22 cellular contexts compared by ENCODE assay signal in genomic region chr19:4902796-4903195, GRCh38.
"Had no signal": no experiment of that assay in that cellular context is flagged by ENCODE, and none has a peak within 500 bp of the region (broad histone marks: within the 10 kb centered on the region; RNA-seq: fewer than 3 reads in every experiment).

ARRDC5 (minus strand) TSS chr19:4902896; CDS start chr19:4902825, 71 bp downstream.

- H3K4me3 ChIP-seq: colonic mucosa, lung, ovary, SK-N-MC, spleen, tibial artery had no signal

- ATAC-seq: activated T-cell treated with anti-CD3 and anti-CD28 coated beads, Interleukin-2, amount 50 U/mL, for 72 hours; left lobe of liver; stimulated activated naive B cell treated with anti-CD40 and anti-IgM and Interleukin-4, amounts not matched to agents 10 μg/mL and 1 μg/mL and 100 μg/mL, for 72 hours had no signal

- H3K4me3 Mint-ChIP-seq: activated B cell treated with CpG ODN at 0.5 μM for 24 hours; activated CD4-positive, alpha-beta T cell treated with anti-CD3 and anti-CD28 coated beads, Interleukin-2, amount 10 ng/mL, durations not matched to agents 24 days and 14 days; activated T-cell treated with anti-CD3 and anti-CD28 coated beads, Interleukin-2, amount 50 U/mL, for 72 hours; central memory CD8-positive, alpha-beta T cell; neural crest cell; stimulated activated naive B cell treated with anti-CD40 and anti-IgM and Interleukin-4, amounts not matched to agents 10 μg/mL and 1 μg/mL and 100 μg/mL, for 72 hours had no signal

- H3K9me3 Mint-ChIP-seq: activated B cell treated with CpG ODN at 0.5 μM for 24 hours; activated CD4-positive, alpha-beta T cell treated with anti-CD3 and anti-CD28 coated beads, Interleukin-2, amount 10 ng/mL, durations not matched to agents 24 days and 14 days; activated T-cell treated with anti-CD3 and anti-CD28 coated beads, Interleukin-2, amount 50 U/mL, for 72 hours; central memory CD8-positive, alpha-beta T cell; neural crest cell; stimulated activated naive B cell treated with anti-CD40 and anti-IgM and Interleukin-4, amounts not matched to agents 10 μg/mL and 1 μg/mL and 100 μg/mL, for 72 hours had no signal

- H3K36me3 ChIP-seq: colonic mucosa, ovary, tibial artery had no signal

- H3K9me3 ChIP-seq: colonic mucosa, ovary, spleen, tibial artery had no signal

- H3K27ac Mint-ChIP-seq: activated B cell treated with CpG ODN at 0.5 μM for 24 hours; activated CD4-positive, alpha-beta T cell treated with anti-CD3 and anti-CD28 coated beads, Interleukin-2, amount 10 ng/mL, durations not matched to agents 24 days and 14 days; activated T-cell treated with anti-CD3 and anti-CD28 coated beads, Interleukin-2, amount 50 U/mL, for 72 hours; stimulated activated naive B cell treated with anti-CD40 and anti-IgM and Interleukin-4, amounts not matched to agents 10 μg/mL and 1 μg/mL and 100 μg/mL, for 72 hours had no signal

- H3K4me1 Mint-ChIP-seq: activated B cell treated with CpG ODN at 0.5 μM for 24 hours; activated CD4-positive, alpha-beta T cell treated with anti-CD3 and anti-CD28 coated beads, Interleukin-2, amount 10 ng/mL, durations not matched to agents 24 days and 14 days; neural crest cell had no signal

- DNase-seq: activated B cell treated with CpG ODN at 0.5 μM for 24 hours; activated CD4-positive, alpha-beta T cell treated with anti-CD3 and anti-CD28 coated beads, Interleukin-2, amount 10 ng/mL, durations not matched to agents 24 days and 14 days; activated CD8-positive, alpha-beta memory T cell treated with anti-CD3 and anti-CD28 coated beads, Interleukin-2, amount 50 U/mL, for 4 hours; activated gamma-delta T cell; activated T-cell treated with anti-CD3 and anti-CD28 coated beads, Interleukin-2, amount 50 U/mL, for 72 hours; anterior cingulate cortex; colonic mucosa; erythroblast; head of caudate nucleus; kidney; midbrain; ovary; spleen; stimulated activated CD4-positive, alpha-beta T cell treated with anti-CD3 and anti-CD28 coated beads, Interleukin-4, amount 100 ng/mL, for 4 hours; stimulated activated naive B cell treated with anti-CD40 and anti-IgM and Interleukin-4, amounts not matched to agents 10 μg/mL and 1 μg/mL and 100 μg/mL, for 72 hours; T-helper 9 cell; tibial artery had no signal

- H3K4me1 ChIP-seq: colonic mucosa, tibial artery had no signal

- H3K27ac ChIP-seq: colonic mucosa, ovary, SK-N-MC, tibial artery had no signal

- H3K27me3 Mint-ChIP-seq: activated B cell treated with CpG ODN at 0.5 μM for 24 hours; activated CD4-positive, alpha-beta T cell treated with anti-CD3 and anti-CD28 coated beads, Interleukin-2, amount 10 ng/mL, durations not matched to agents 24 days and 14 days; central memory CD8-positive, alpha-beta T cell; stimulated activated naive B cell treated with anti-CD40 and anti-IgM and Interleukin-4, amounts not matched to agents 10 μg/mL and 1 μg/mL and 100 μg/mL, for 72 hours had no signal
